In genomic region chr4:18689308-18689915, GRCh38 we compare ENCODE assay signal across 8 cellular contexts.
A peak's percentile ranks its signal among the peaks of the same experiment; 100 is the strongest.
DNase-seq lines count a peak whose midpoint lies in the region; ATAC-seq and TF ChIP-seq lines count a peak whose summit lies in the region.

No MANE protein-coding gene starts in this region.

- no peak overlapping the region for H3K27ac ChIP-seq in DOHH2 (ENCODE audit: low read depth, low read length)

- no peak for TF ChIP-seq EP300 in Ishikawa (IDR thresholded peaks at IDR 0.05; ENCODE audit: borderline replicate concordance)

- no peaks in the 10 kb centered on the region for H3K79me2 ChIP-seq in DOHH2 (ENCODE audit: control insufficient read depth, low read length)

- H3F3A ChIP-seq in DOHH2 (ENCODE audit: control insufficient read depth, insufficient read depth) = no peaks in the 10 kb centered on the region

- H4K20me1 ChIP-seq in DOHH2 (ENCODE audit: control insufficient read depth, insufficient read depth, low read depth, low read length) = no peaks in the 10 kb centered on the region

- no peaks in the 10 kb centered on the region for H3K36me3 ChIP-seq in DOHH2 (ENCODE audit: control insufficient read depth, low read length)

- ATAC-seq in GM19452 (IDR thresholded peaks at IDR 0.05; ENCODE audit: unreplicated experiment) (peak; percentile 51), left colon (peak; percentile 58)

- no peak overlapping the region for H3K4me2 ChIP-seq in DOHH2 (ENCODE audit: low read length)

- DNase-seq in SKM-1 treated with dmso at 0.1 percent for 144 hours (lab: John Stamatoyannopoulos, UW; ENCODE audit: unreplicated experiment) (peak; percentile 56), left colon (peak in 1 of 2 donors; percentile 46), NCI-H128 (lab: John Stamatoyannopoulos, UW; ENCODE audit: unreplicated experiment) (no peak)
- DNase-seq in central memory CD4-positive, alpha-beta T cell = peak; percentile 10
- peak; percentile 6 for DNase-seq in stimulated activated CD8-positive, alpha-beta memory T cell treated with anti-CD3 and anti-CD28 coated beads, Interleukin-15, amount 100 ng/mL, for 1 hour (ENCODE audit: low read depth)

- H3K27me3 ChIP-seq in DOHH2 (ENCODE audit: control insufficient read depth, low read length) = peaks cover 5% of the 10 kb centered on the region; the same call in 1 of the 2 replicates

- no peak overlapping the region for H3K4me3 ChIP-seq in DOHH2 (ENCODE audit: low read length)

- TF ChIP-seq CTCF in DOHH2 (IDR thresholded peaks at IDR 0.05; ENCODE audit: low read depth, low read length, poor library complexity, severe bottlenecking) = peak; percentile 80

- no peaks in the 10 kb centered on the region for H3K4me1 ChIP-seq in DOHH2 (ENCODE audit: control insufficient read depth, low read length)

- intact Hi-C loops in left colon (cut with DNase I, micrococcal nuclease) = loop anchor here in 1 of 2 donors (10.0 kb wide), 1 partner anchor 245 kb away; no protein-coding TSS in a partner anchor

- H3K9me3 ChIP-seq in DOHH2 (ENCODE audit: control insufficient read depth, insufficient read depth, low read length) = no peaks in the 10 kb centered on the region

- no peaks in the 10 kb centered on the region for H3K9me2 ChIP-seq in DOHH2 (replicated peaks; ENCODE audit: control insufficient read depth, low read length)

- TF ChIP-seq RAD21 in Ishikawa (IDR thresholded peaks at IDR 0.05; ENCODE audit: low read depth) = peak; percentile 96

TF ChIP-seq in Ishikawa, 13 proteins besides CTCF, POLR2A, EP300 and RAD21:
- TF ChIP-seq TAF1 (IDR thresholded peaks at IDR 0.05; ENCODE audit: low read depth) = no peak
- peak; percentile 40; the same call in 1 of the 2 replicates for TF ChIP-seq FOXM1 (IDR thresholded peaks at IDR 0.05; ENCODE audit: borderline replicate concordance, low read depth)
- 0 out of 2 replicates have a peak, but pooled peaks have one; percentile 5 for TF ChIP-seq CEBPB (IDR thresholded peaks at IDR 0.05)
- no peak for TF ChIP-seq TEAD4 (IDR thresholded peaks at IDR 0.05)
- TF ChIP-seq ZBTB7A (IDR thresholded peaks at IDR 0.05; ENCODE audit: low read depth) = no peak
